29 cellular contexts compared by ENCODE assay signal in genomic region chr7:11702938-11703337, GRCh38.
A peak's percentile ranks its signal among the peaks of the same experiment; 100 is the strongest.
DNase-seq lines count a peak whose midpoint lies in the region; ATAC-seq and TF ChIP-seq lines count a peak whose summit lies in the region.
"Had no signal": no experiment of that assay in that cellular context is flagged by ENCODE, and none has a peak within 500 bp of the region (broad histone marks: within the 10 kb centered on the region; RNA-seq: fewer than 3 reads in every experiment).

No MANE protein-coding gene starts in this region.

- no peak overlapping the region for H3K4me2 ChIP-seq in parathyroid adenoma (ENCODE audit: low read length)
- H3K4me2 ChIP-seq: BLaER1, SK-N-SH had no signal

- no peak overlapping the region for H3K4me3 ChIP-seq in parathyroid adenoma (ENCODE audit: low read depth, low read length)
- H3K4me3 ChIP-seq: BLaER1, coronary artery, sigmoid colon, tibial nerve had no signal

- no peak overlapping the region for H3K9ac ChIP-seq in parathyroid adenoma
- H3K9ac ChIP-seq: BLaER1, SK-N-SH had no signal

- no peaks in the 10 kb centered on the region for H3K9me3 ChIP-seq in parathyroid adenoma (ENCODE audit: control insufficient read depth, low read length)
- H3K9me3 ChIP-seq: BLaER1, sigmoid colon, SK-N-SH, tibial nerve had no signal

- H3K27me3 ChIP-seq in parathyroid adenoma (ENCODE audit: control insufficient read depth, insufficient read depth, low read length): no peaks in the 10 kb centered on the region
- H3K27me3 ChIP-seq: BLaER1, sigmoid colon, tibial nerve had no signal

- peaks cover 16% of the 10 kb centered on the region for H3K4me1 ChIP-seq in parathyroid adenoma
- H3K4me1 ChIP-seq: sigmoid colon had no signal

- TF ChIP-seq CTCF in parathyroid adenoma (IDR thresholded peaks at IDR 0.05): no peak
- TF ChIP-seq CTCF in omental fat pad (IDR thresholded peaks at IDR 0.05): no peak

- no peaks in the 10 kb centered on the region for H3K36me3 ChIP-seq in parathyroid adenoma (ENCODE audit: control insufficient read depth, insufficient read depth, low read length)
- H3K36me3 ChIP-seq: BLaER1, sigmoid colon, tibial nerve had no signal

- ATAC-seq in GM18868 (IDR thresholded peaks at IDR 0.05; ENCODE audit: unreplicated experiment) (peak; percentile 60), HG03139 (IDR thresholded peaks at IDR 0.05; ENCODE audit: unreplicated experiment) (no peak), omental fat pad (ENCODE audit: low FRiP score) (no peak), GM18858 (IDR thresholded peaks at IDR 0.05; ENCODE audit: unreplicated experiment) (no peak)
- ATAC-seq: HCT116, left lobe of liver had no signal

- peak overlapping the region; percentile 64 for H2AFZ ChIP-seq in parathyroid adenoma

- no peaks in the 10 kb centered on the region for H3K79me2 ChIP-seq in parathyroid adenoma

- DNase-seq in MV-4-11 (lab: John Stamatoyannopoulos, UW) (peak; percentile 60), astrocyte of the hippocampus (ENCODE audit: low read depth, low spot score) (peak; percentile 0), omental fat pad (ENCODE audit: low spot score) (no peak)
- no peak for DNase-seq in stimulated activated CD4-positive, alpha-beta T cell treated with anti-CD3 and anti-CD28 coated beads, Interleukin-2, amount 100 ng/mL, for 24 hours
- DNase-seq: activated B cell treated with CpG ODN at 0.5 μM for 24 hours; activated effector memory CD4-positive, alpha-beta T cell treated with anti-CD3 and anti-CD28 coated beads, Interleukin-2, amount 50 U/mL, for 16 hours; activated naive CD8-positive, alpha-beta T cell treated with anti-CD3 and anti-CD28 coated beads for 36 hours; activated T-cell treated with anti-CD3 and anti-CD28 coated beads, Interleukin-2, amount 50 U/mL, for 24 hours; aorta; effector CD8-positive, alpha-beta T cell; glutamatergic neuron; NCI-H1105 treated with DMSO at 0.1 percent for 48 hours; NCI-H187 treated with DMSO at 0.1 percent for 48 hours; posterior cingulate gyrus; sigmoid colon; SK-N-SH; stimulated activated CD4-positive, alpha-beta T cell treated with anti-CD3 and anti-CD28 coated beads, Interleukin-12 subunit alpha, Interleukin-12 subunit beta, amount 100 ng/mL, for 4 hours; stimulated activated CD4-positive, alpha-beta T cell treated with anti-CD3 and anti-CD28 coated beads, Interleukin-4, amount 100 ng/mL, for 1 hour had no signal

- H3K27ac ChIP-seq in parathyroid adenoma: no peak overlapping the region
- H3K27ac ChIP-seq: BLaER1, coronary artery, epithelial cell of prostate, RWPE1, sigmoid colon had no signal

Comparison
In these comparisons a context has a peak if more than half of its experiments do, and no peak if none do; other contexts are left out.
1. DNase-seq: peak in MV-4-11 (single experiment) and astrocyte of the hippocampus (single experiment); none in omental fat pad (single experiment) and stimulated activated CD4-positive, alpha-beta T cell treated with anti-CD3 and anti-CD28 coated beads, Interleukin-2, amount 100 ng/mL, for 24 hours (0 of 2).